ENCODE assay signal across 19 cellular contexts in genomic region chr5:150361301-150361700, GRCh38. TPM values are rescaled to one million over a fixed set of nuclear protein-coding genes. Genes with fewer than 3 reads are reported as not detected.
DNase-seq lines count a peak whose midpoint lies in the region; ATAC-seq and TF ChIP-seq lines count a peak whose summit lies in the region.
"Had no signal": no experiment of that assay in that cellular context is flagged by ENCODE, and none has a peak within 500 bp of the region (broad histone marks: within the 10 kb centered on the region; RNA-seq: fewer than 3 reads in every experiment).

No MANE protein-coding gene starts in this region.

- no peaks in the 10 kb centered on the region for H3K27me3 Mint-ChIP-seq in activated B cell treated with CpG ODN at 0.5 μM for 24 hours
- H3K27me3 Mint-ChIP-seq: activated naive CD8-positive, alpha-beta T cell; progenitor cell of endocrine pancreas had no signal

- TF ChIP-seq POLR2A in prostate gland (IDR thresholded peaks at IDR 0.05), result no peak

- intact Hi-C loops in activated B cell treated with CpG ODN at 0.5 μM for 24 hours (cut with micrococcal nuclease) (no loop called here), prostate gland (cut with DNase I) (no loop called here)

- H3K27ac ChIP-seq in prostate gland, result no peak overlapping the region
- H3K27ac ChIP-seq: testis had no signal

- 56% methylated on average over 1 of the region's 1 CpG for WGBS in prostate gland

- H3K4me1 Mint-ChIP-seq in activated B cell treated with CpG ODN at 0.5 μM for 24 hours, result peaks cover 56% of the 10 kb centered on the region

- CTCF ChIA-PET in activated B cell treated with CpG ODN at 0.5 μM for 24 hours (lab: Charles Lee), result interaction anchor here (1.0 to 1.5 kb wide), 2 partner anchors 10 to 36 kb away, joined by 3 to 4 read pairs; no protein-coding TSS in a partner anchor

- ATAC-seq in GM18498 (IDR thresholded peaks at IDR 0.05; ENCODE audit: unreplicated experiment) (peak; percentile 31), GM19455 (IDR thresholded peaks at IDR 0.05; ENCODE audit: unreplicated experiment) (peak; percentile 37), HG02870 (IDR thresholded peaks at IDR 0.05; ENCODE audit: unreplicated experiment) (peak; percentile 61), activated B cell treated with CpG ODN at 0.5 μM for 24 hours (ENCODE audit: low read depth) (no peak)
- ATAC-seq: HCT116, K562, left lobe of liver had no signal

- H3K27ac Mint-ChIP-seq in activated B cell treated with CpG ODN at 0.5 μM for 24 hours, result peak overlapping the region; percentile 71
- H3K27ac Mint-ChIP-seq: activated naive CD8-positive, alpha-beta T cell; progenitor cell of endocrine pancreas had no signal

- H3K9me3 Mint-ChIP-seq in activated B cell treated with CpG ODN at 0.5 μM for 24 hours, result no peaks in the 10 kb centered on the region

- H3K4me3 Mint-ChIP-seq in activated B cell treated with CpG ODN at 0.5 μM for 24 hours, result peak overlapping the region; percentile 22

- POLR2A ChIA-PET in activated B cell treated with CpG ODN at 0.5 μM for 24 hours (lab: Charles Lee), result interaction anchor here (0.5 to 3.2 kb wide), 7 partner anchors 36 to 1390 kb away, joined by 3 to 14 read pairs (median 5); partner anchors contain the start of gene CD74

- H3K36me3 Mint-ChIP-seq in activated B cell treated with CpG ODN at 0.5 μM for 24 hours (ENCODE audit: low read depth), result peaks cover 64% of the 10 kb centered on the region

- no peak for TF ChIP-seq CTCF in activated B cell treated with CpG ODN at 0.5 μM for 24 hours (IDR thresholded peaks at IDR 0.05)
- TF ChIP-seq CTCF in prostate gland (IDR thresholded peaks at IDR 0.05), result no peak

- H3K4me1 ChIP-seq in prostate gland (replicated peaks), result no peaks in the 10 kb centered on the region
- H3K4me1 ChIP-seq: BE2C had no signal

- no peaks in the 10 kb centered on the region for H3K9me3 ChIP-seq in prostate gland
- H3K9me3 ChIP-seq: BE2C, testis had no signal

- no peaks in the 10 kb centered on the region for H3K36me3 ChIP-seq in prostate gland

- no peaks in the 10 kb centered on the region for H3K27me3 ChIP-seq in prostate gland (replicated peaks; ENCODE audit: insufficient read depth)
- H3K27me3 ChIP-seq: BE2C, testis had no signal

- no peak overlapping the region for H3K4me3 ChIP-seq in prostate gland
- H3K4me3 ChIP-seq: K562, testis had no signal

- no peak for DNase-seq in activated B cell treated with CpG ODN at 0.5 μM for 24 hours
- no peak for DNase-seq in activated CD4-positive, alpha-beta T cell treated with anti-CD3 and anti-CD28 coated beads, Interleukin-2, amount 50 U/mL, for 1 hour
- DNase-seq in NCI-H526 (lab: John Stamatoyannopoulos, UW), result no peak
- no peak for DNase-seq in prostate gland (ENCODE audit: low spot score)
- no peak for DNase-seq in NCI-H1417 treated with DMSO at 0.1 percent for 48 hours (lab: John Stamatoyannopoulos, UW)
- DNase-seq: activated CD8-positive, alpha-beta memory T cell treated with anti-CD3 and anti-CD28 coated beads, Interleukin-2, amount 50 U/mL, for 4 hours; BE2C; effector CD4-positive, alpha-beta T cell; NCI-H1436; NCI-H524; testis had no signal

RNA-seq across cellular contexts. Expression of gene TCOF1, which starts 3.8 kb away (rescaled TPM):
- total RNA-seq in activated B cell treated with CpG ODN at 0.5 μM for 24 hours, result 74.7 and 76.1 TPM in 2 replicates
- total RNA-seq in prostate gland, result 10 to 100 TPM; 28.9 to 58.3 TPM

RNA-seq across cellular contexts. Expression of gene CD74, which starts 51.4 kb away (rescaled TPM):
- total RNA-seq in activated B cell treated with CpG ODN at 0.5 μM for 24 hours (5,323 and 5,628 TPM in 2 replicates), prostate gland (100 to 1,000 TPM; 425 to 612 TPM)

RNA-seq across cellular contexts. Expression of gene ARSI, which starts 58.6 kb away (rescaled TPM):
- total RNA-seq in activated B cell treated with CpG ODN at 0.5 μM for 24 hours (not detected in 2 replicates), prostate gland (1 to 10 TPM; 1.5 to 1.6 TPM)
- total RNA-seq: progenitor cell of endocrine pancreas had no signal
